ENCODE assay signal across 19 cellular contexts in the genomic region with DNA sequence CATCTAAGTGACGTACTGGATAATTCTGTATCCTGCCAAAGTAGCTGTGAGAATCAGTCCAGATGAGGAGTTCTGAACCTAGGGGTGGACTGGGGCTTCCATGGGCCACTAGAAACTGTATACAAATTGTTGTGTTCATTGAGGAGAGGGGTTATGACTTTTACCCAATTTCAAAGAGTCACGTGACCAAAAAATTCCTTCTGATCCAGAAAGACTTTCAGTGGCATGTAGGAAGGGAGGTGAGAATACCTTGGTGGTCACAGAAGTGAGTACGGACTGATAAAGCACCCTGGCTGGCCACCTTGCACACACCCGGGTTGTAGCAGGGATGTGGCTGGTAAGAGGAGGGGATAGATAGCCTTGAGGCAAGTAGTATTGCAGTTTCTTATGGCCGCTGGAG.
"Had no signal": no experiment of that assay in that cellular context is flagged by ENCODE, and none has a peak within 500 bp of the region (broad histone marks: within the 10 kb centered on the region; RNA-seq: fewer than 3 reads in every experiment).

No MANE protein-coding gene starts in this region.

- ATAC-seq: activated CD4-positive, CD25-positive, alpha-beta regulatory T cell treated with anti-CD3 and anti-CD28 coated beads, Interleukin-2, amount 50 U/mL, for 24 hours; activated naive CD4-positive, alpha-beta T cell treated with anti-CD3 and anti-CD28 coated beads, Interleukin-2, amount 50 U/mL, for 72 hours; lower lobe of right lung; natural killer cell treated with Interleukin-12 subunit alpha and Interleukin-12 subunit beta and Interleukin-15 and Interleukin-18, amount 100 ng/mL, for 72 hours; stimulated activated effector memory CD8-positive, alpha-beta T cell treated with anti-CD3 and anti-CD28 coated beads, Interleukin-12 subunit alpha, Interleukin-12 subunit beta, amount 100 ng/mL, for 72 hours had no signal

- H3K4me3 Mint-ChIP-seq: activated T-helper 1 cell treated with anti-CD3 and anti-CD28 coated beads, Interleukin-12 subunit alpha, Interleukin-12 subunit beta, Interleukin-2, Interleukin-4 antibody, amounts not matched to agents 30 ng/mL and 10 ng/mL and 1 ng/mL, durations not matched to agents 14 hours and 24 hours and 36 hours; mesothelial cell of epicardium; natural killer cell treated with Interleukin-12 subunit alpha and Interleukin-12 subunit beta and Interleukin-15 and Interleukin-18, amount 100 ng/mL, for 72 hours; stimulated activated effector memory CD8-positive, alpha-beta T cell treated with anti-CD3 and anti-CD28 coated beads, Interleukin-12 subunit alpha, Interleukin-12 subunit beta, amount 100 ng/mL, for 72 hours; T-helper 1 cell treated with Interleukin-12 subunit alpha and Interleukin-12 subunit beta and Interleukin-4 antibody, amounts not matched to agents 30 μg/mL and 1 μg/mL, for 36 hours had no signal

- DNase-seq: activated CD4-positive, alpha-beta T cell treated with anti-CD3 and anti-CD28 coated beads, Interleukin-2, amount 50 U/mL, for 1 hour; activated gamma-delta T cell treated with Interleukin-2 at 50 U/mL for 16 hours; adrenal gland; dermis blood vessel endothelial cell; effector memory CD4-positive, alpha-beta T cell; glutamatergic neuron; hypothalamus; lower lobe of right lung; sigmoid colon; stimulated activated CD4-positive, alpha-beta T cell treated with anti-CD3 and anti-CD28 coated beads, Interleukin-4, amount 100 ng/mL, for 24 hours had no signal

- H3K9me3 Mint-ChIP-seq: activated naive CD4-positive, alpha-beta T cell treated with anti-CD3 and anti-CD28 coated beads, Interleukin-2, amount 50 U/mL, for 72 hours; activated T-helper 1 cell treated with anti-CD3 and anti-CD28 coated beads, Interleukin-12 subunit alpha, Interleukin-12 subunit beta, Interleukin-2, Interleukin-4 antibody, amounts not matched to agents 30 ng/mL and 10 ng/mL and 1 ng/mL, durations not matched to agents 14 hours and 24 hours and 36 hours; mesothelial cell of epicardium; natural killer cell treated with Interleukin-12 subunit alpha and Interleukin-12 subunit beta and Interleukin-15 and Interleukin-18, amount 100 ng/mL, for 72 hours; stimulated activated effector memory CD8-positive, alpha-beta T cell treated with anti-CD3 and anti-CD28 coated beads, Interleukin-12 subunit alpha, Interleukin-12 subunit beta, amount 100 ng/mL, for 72 hours; T-helper 1 cell treated with Interleukin-12 subunit alpha and Interleukin-12 subunit beta and Interleukin-4 antibody, amounts not matched to agents 30 μg/mL and 1 μg/mL, for 36 hours had no signal

- H3K27me3 ChIP-seq: adrenal gland, foreskin keratinocyte, sigmoid colon, testis had no signal

- H3K27ac ChIP-seq: adrenal gland, foreskin keratinocyte, lower lobe of right lung, sigmoid colon, testis had no signal

- H3K36me3 ChIP-seq: adrenal gland, lower lobe of right lung, sigmoid colon had no signal

- H3K9me3 ChIP-seq: adrenal gland, lower lobe of right lung, sigmoid colon, testis had no signal

- H3K4me3 ChIP-seq: adrenal gland, lower lobe of right lung, sigmoid colon, testis had no signal

- H3K27ac Mint-ChIP-seq: activated naive CD4-positive, alpha-beta T cell treated with anti-CD3 and anti-CD28 coated beads, Interleukin-2, amount 50 U/mL, for 72 hours; activated T-helper 1 cell treated with anti-CD3 and anti-CD28 coated beads, Interleukin-12 subunit alpha, Interleukin-12 subunit beta, Interleukin-2, Interleukin-4 antibody, amounts not matched to agents 30 ng/mL and 10 ng/mL and 1 ng/mL, durations not matched to agents 14 hours and 24 hours and 36 hours; mesothelial cell of epicardium; natural killer cell treated with Interleukin-12 subunit alpha and Interleukin-12 subunit beta and Interleukin-15 and Interleukin-18, amount 100 ng/mL, for 72 hours; stimulated activated effector memory CD8-positive, alpha-beta T cell treated with anti-CD3 and anti-CD28 coated beads, Interleukin-12 subunit alpha, Interleukin-12 subunit beta, amount 100 ng/mL, for 72 hours; T-helper 1 cell treated with Interleukin-12 subunit alpha and Interleukin-12 subunit beta and Interleukin-4 antibody, amounts not matched to agents 30 μg/mL and 1 μg/mL, for 36 hours had no signal

- H3K36me3 Mint-ChIP-seq: activated naive CD4-positive, alpha-beta T cell treated with anti-CD3 and anti-CD28 coated beads, Interleukin-2, amount 50 U/mL, for 72 hours; mesothelial cell of epicardium; natural killer cell treated with Interleukin-12 subunit alpha and Interleukin-12 subunit beta and Interleukin-15 and Interleukin-18, amount 100 ng/mL, for 72 hours; stimulated activated effector memory CD8-positive, alpha-beta T cell treated with anti-CD3 and anti-CD28 coated beads, Interleukin-12 subunit alpha, Interleukin-12 subunit beta, amount 100 ng/mL, for 72 hours had no signal
